In the genomic region with DNA sequence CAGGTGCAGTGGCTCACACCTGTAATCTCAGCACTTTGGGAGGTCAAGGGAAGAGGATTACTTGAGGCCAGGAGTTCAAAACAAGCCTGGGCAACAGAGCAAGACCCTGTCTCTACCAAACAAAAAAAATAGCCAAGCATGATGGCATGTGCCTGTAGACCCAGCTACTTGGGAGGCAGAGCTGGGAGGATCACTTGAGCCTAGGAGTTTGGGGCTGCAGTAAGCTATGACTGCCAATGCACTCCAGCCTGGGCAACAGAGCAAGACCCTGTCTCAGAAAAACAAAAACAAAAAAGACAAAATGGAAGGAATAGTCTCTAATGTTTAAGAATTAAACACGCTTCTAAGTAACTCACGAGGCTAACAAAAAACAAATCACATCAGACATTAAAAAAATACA, we compare ENCODE assay signal across 21 cellular contexts.
A peak's percentile ranks its signal among the peaks of the same experiment; 100 is the strongest.
DNase-seq lines count a peak whose midpoint lies in the region; ATAC-seq and TF ChIP-seq lines count a peak whose summit lies in the region.
"Had no signal": no experiment of that assay in that cellular context is flagged by ENCODE, and none has a peak within 500 bp of the region (broad histone marks: within the 10 kb centered on the region; RNA-seq: fewer than 3 reads in every experiment).

No MANE protein-coding gene starts in this region.

- peak overlapping the region; percentile 25 for H3K27ac Mint-ChIP-seq in MCF 10A (ENCODE audit: low read depth, unreplicated experiment)
- H3K27ac Mint-ChIP-seq in activated T-helper 17 cell treated with anti-CD3 and anti-CD28 coated beads, Interleukin-2, amount 50 U/mL, for 72 hours: peak overlapping the region; percentile 74
- peak overlapping the region; percentile 20 for H3K27ac Mint-ChIP-seq in osteocyte (ENCODE audit: unreplicated experiment)
- H3K27ac Mint-ChIP-seq: CD4-positive, alpha-beta T cell had no signal

- H3K27me3 Mint-ChIP-seq in MCF 10A (ENCODE audit: insufficient read depth, unreplicated experiment): no peaks in the 10 kb centered on the region
- H3K27me3 Mint-ChIP-seq in activated T-helper 17 cell treated with anti-CD3 and anti-CD28 coated beads, Interleukin-2, amount 50 U/mL, for 72 hours: no peaks in the 10 kb centered on the region
- no peaks in the 10 kb centered on the region for H3K27me3 Mint-ChIP-seq in osteocyte (ENCODE audit: unreplicated experiment)
- H3K27me3 Mint-ChIP-seq: CD4-positive, alpha-beta T cell; CD8-positive, alpha-beta memory T cell had no signal

- TF ChIP-seq POLR2A in breast epithelium (IDR thresholded peaks at IDR 0.05): no peak

- no peak for TF ChIP-seq CTCF in MCF 10A (IDR thresholded peaks at IDR 0.05; ENCODE audit: unreplicated experiment)
- TF ChIP-seq CTCF in breast epithelium (IDR thresholded peaks at IDR 0.05): no peak
- no peak for TF ChIP-seq CTCF in HEK293 (tag by site-specific recombination; IDR thresholded peaks at IDR 0.05)
- TF ChIP-seq CTCF in osteocyte (IDR thresholded peaks at IDR 0.05): no peak

- H3K27ac ChIP-seq in breast epithelium: no peak overlapping the region
- no peak overlapping the region for H3K27ac ChIP-seq in HEK293 (ENCODE audit: extremely low read depth, low read depth, low read length)
- H3K27ac ChIP-seq: A549; BLaER1 treated with 17β-estradiol and CSF1 and Interleukin-3, amounts not matched to agents 10 nM and 100 nM had no signal

- BruUV-seq in MCF 10A (replicated peaks; lab: Mats Ljungman, UMichigan): no TSS peak

- H3K4me3 Mint-ChIP-seq in MCF 10A (ENCODE audit: unreplicated experiment) (no peak overlapping the region), osteocyte (ENCODE audit: unreplicated experiment) (no peak overlapping the region)
- no peak overlapping the region for H3K4me3 Mint-ChIP-seq in activated T-helper 17 cell treated with anti-CD3 and anti-CD28 coated beads, Interleukin-2, amount 50 U/mL, for 72 hours
- H3K4me3 Mint-ChIP-seq: CD14-positive monocyte; CD4-positive, alpha-beta T cell; CD8-positive, alpha-beta memory T cell had no signal

- ATAC-seq in activated T-helper 17 cell treated with anti-CD3 and anti-CD28 coated beads, Interleukin-2, amount 50 U/mL, for 72 hours (replicated peaks): no peak
- ATAC-seq in HG03442 (IDR thresholded peaks at IDR 0.05; ENCODE audit: unreplicated experiment): no peak
- ATAC-seq: A549 had no signal

- POLR2A ChIA-PET in MCF 10A (lab: Yijun Ruan, JAX): interaction anchor here (1.4 kb wide), 1 partner anchor 13 kb away, joined by 5 read pairs; no protein-coding TSS in a partner anchor
- POLR2A ChIA-PET in HEK293 (lab: Yijun Ruan, JAX): no interaction called here

- DNase-seq in MCF 10A (ENCODE audit: unreplicated experiment) (no peak), breast epithelium (ENCODE audit: low spot score in 2 of 2) (no peak), osteocyte (ENCODE audit: extremely low spot score, unreplicated experiment) (no peak)
- DNase-seq in stimulated activated naive CD4-positive, alpha-beta T cell treated with Interleukin-2 at 50 U/mL for 16 hours (lab: John Stamatoyannopoulos, UW): no peak
- DNase-seq: 8988T; ACHN; AML-193; BE2C; CD4-positive, alpha-beta T cell; CD8-positive, alpha-beta memory T cell; DMS 273 treated with DMSO at 0.1 percent for 48 hours; DMS79 treated with DMSO at 0.1 percent for 48 hours; GF-D8; GOT3 had no signal

- CTCF ChIA-PET in MCF 10A (lab: Yijun Ruan, JAX): interaction anchor here (0.6 to 0.7 kb wide), 3 partner anchors 368 to 758 kb away, joined by 3 read pairs; no protein-coding TSS in a partner anchor
- CTCF ChIA-PET in HEK293 (lab: Yijun Ruan, JAX): no interaction called here

- peaks cover 10% of the 10 kb centered on the region for H3K36me3 Mint-ChIP-seq in MCF 10A (ENCODE audit: insufficient read depth, unreplicated experiment)
- H3K36me3 Mint-ChIP-seq in activated T-helper 17 cell treated with anti-CD3 and anti-CD28 coated beads, Interleukin-2, amount 50 U/mL, for 72 hours (ENCODE audit: low read depth): peaks cover 22% of the 10 kb centered on the region
- peaks cover 10% of the 10 kb centered on the region for H3K36me3 Mint-ChIP-seq in osteocyte (ENCODE audit: unreplicated experiment)

- H3K36me3 ChIP-seq in breast epithelium (no peaks in the 10 kb centered on the region), HEK293 (ENCODE audit: control insufficient read depth in 2 of 2, insufficient read depth in 1 of 2, low read length in 2 of 2) (peaks cover 0 to 4% of the 10 kb centered on the region in 2 experiments; a peak in 1 of 3 replicates)
- H3K36me3 ChIP-seq: BE2C had no signal

- H3K4me1 ChIP-seq in breast epithelium (no peaks in the 10 kb centered on the region), HEK293 (ENCODE audit: control insufficient read depth, insufficient read depth, low read length) (no peaks in the 10 kb centered on the region)
- H3K4me1 ChIP-seq: HAP-1 had no signal

- H3K9me3 Mint-ChIP-seq in MCF 10A (ENCODE audit: unreplicated experiment) (no peaks in the 10 kb centered on the region), osteocyte (ENCODE audit: unreplicated experiment) (peaks cover 6% of the 10 kb centered on the region)
- no peaks in the 10 kb centered on the region for H3K9me3 Mint-ChIP-seq in activated T-helper 17 cell treated with anti-CD3 and anti-CD28 coated beads, Interleukin-2, amount 50 U/mL, for 72 hours
- H3K9me3 Mint-ChIP-seq: CD4-positive, alpha-beta T cell; CD8-positive, alpha-beta memory T cell had no signal

- intact Hi-C loops in MCF 10A (cut with micrococcal nuclease) (no loop called here), breast epithelium (cut with DNase I; ENCODE audit: low total_unique reads) (no loop called here)

- no peak overlapping the region for H3K4me3 ChIP-seq in breast epithelium
- no peak overlapping the region for H3K4me3 ChIP-seq in HEK293 (ENCODE audit: low read depth, low read length)
- H3K4me3 ChIP-seq: A549; BLaER1 treated with 17β-estradiol and CSF1 and Interleukin-3, amounts not matched to agents 10 nM and 100 nM; HAP-1 had no signal

- no peaks in the 10 kb centered on the region for H3K27me3 ChIP-seq in breast epithelium
- H3K27me3 ChIP-seq: BE2C; BLaER1 treated with 17β-estradiol and CSF1 and Interleukin-3, amounts not matched to agents 10 nM and 100 nM had no signal

- no peaks in the 10 kb centered on the region for H3K9me3 ChIP-seq in breast epithelium
- no peaks in the 10 kb centered on the region for H3K9me3 ChIP-seq in HEK293 (ENCODE audit: control insufficient read depth, insufficient read depth, low read depth, low read length)
- H3K9me3 ChIP-seq: A549, BE2C, HAP-1 had no signal

- peaks cover 16% of the 10 kb centered on the region for H3K4me1 Mint-ChIP-seq in MCF 10A (ENCODE audit: insufficient read depth, unreplicated experiment)
- peaks cover 9% of the 10 kb centered on the region for H3K4me1 Mint-ChIP-seq in activated T-helper 17 cell treated with anti-CD3 and anti-CD28 coated beads, Interleukin-2, amount 50 U/mL, for 72 hours
- peaks cover 39% of the 10 kb centered on the region for H3K4me1 Mint-ChIP-seq in osteocyte (ENCODE audit: unreplicated experiment)

TF ChIP-seq in HEK293, 187 proteins besides CTCF, POLR2A, EP300 and RAD21:
- TF ChIP-seq ZNF121 (tag by site-specific recombination; IDR thresholded peaks at IDR 0.05) (peak; percentile 93), ZNF2 (tag by site-specific recombination; IDR thresholded peaks at IDR 0.05) (no peak)

Comparison
In these comparisons a context has a peak if more than half of its experiments do, and no peak if none do; other contexts are left out.
1. H3K27ac Mint-ChIP-seq: peak in every context shown above with its lines; median percentile 74 in activated T-helper 17 cell treated with anti-CD3 and anti-CD28 coated beads, Interleukin-2, amount 50 U/mL, for 72 hours; 25 in MCF 10A; 20 in osteocyte.